In genomic region chr7:152891837-152892236, GRCh38 we compare ENCODE assay signal across 24 cellular contexts.
"Had no signal": no experiment of that assay in that cellular context is flagged by ENCODE, and none has a peak within 500 bp of the region (broad histone marks: within the 10 kb centered on the region; RNA-seq: fewer than 3 reads in every experiment).

No MANE protein-coding gene starts in this region.

- H3K4me3 ChIP-seq: neural progenitor cell, ovary, psoas muscle, right lobe of liver, sigmoid colon, stomach, thoracic aorta, thyroid gland, tibial nerve, upper lobe of left lung, vagina had no signal

- DNase-seq: natural killer cell; nucleus accumbens; ovary; psoas muscle; right cardiac atrium; right lobe of liver; sigmoid colon; small intestine; stimulated activated CD4-positive, alpha-beta T cell treated with anti-CD3 and anti-CD28 coated beads, Interleukin-15, amount 100 ng/mL, for 24 hours; stimulated activated CD4-positive, alpha-beta T cell treated with anti-CD3 and anti-CD28 coated beads, Interleukin-2, amount 100 ng/mL, for 24 hours; stimulated activated CD4-positive, alpha-beta T cell treated with anti-CD3 and anti-CD28 coated beads, Interleukin-2, amount 100 ng/mL, for 48 hours; stimulated activated CD4-positive, alpha-beta T cell treated with anti-CD3 and anti-CD28 coated beads, Interleukin-4, amount 100 ng/mL, for 24 hours; stimulated activated naive B cell treated with anti-CD40 and anti-IgM and Interleukin-4, amounts not matched to agents 10 μg/mL and 1 μg/mL and 100 μg/mL, for 72 hours; stimulated activated naive CD4-positive, alpha-beta T cell treated with Interleukin-2 at 50 U/mL for 16 hours; thyroid gland; trophoblast cell had no signal

- H3K79me2 ChIP-seq: parathyroid adenoma had no signal

- H2AFZ ChIP-seq: neural progenitor cell, parathyroid adenoma had no signal

- H3K4me2 ChIP-seq: neural progenitor cell had no signal

- H3K27ac ChIP-seq: neural progenitor cell, neutrophil, ovary, parathyroid adenoma, psoas muscle, right lobe of liver, sigmoid colon, stomach, thoracic aorta, thyroid gland, tibial nerve, upper lobe of left lung, vagina had no signal

- H3K27me3 ChIP-seq: neural progenitor cell, ovary, right lobe of liver, thyroid gland, upper lobe of left lung, vagina had no signal

- H3K9me3 ChIP-seq: neutrophil, ovary, psoas muscle, right lobe of liver, sigmoid colon, thoracic aorta, thyroid gland, upper lobe of left lung, vagina had no signal

- H3K4me1 ChIP-seq: parathyroid adenoma, psoas muscle, right lobe of liver, sigmoid colon, tibial nerve, vagina had no signal

- H3K36me3 ChIP-seq: neural progenitor cell, neutrophil, ovary, right lobe of liver, sigmoid colon, stomach, thoracic aorta, thyroid gland, tibial nerve, upper lobe of left lung, vagina had no signal
